Comparison of ENCODE assay signal across 26 cellular contexts in the genomic region with DNA sequence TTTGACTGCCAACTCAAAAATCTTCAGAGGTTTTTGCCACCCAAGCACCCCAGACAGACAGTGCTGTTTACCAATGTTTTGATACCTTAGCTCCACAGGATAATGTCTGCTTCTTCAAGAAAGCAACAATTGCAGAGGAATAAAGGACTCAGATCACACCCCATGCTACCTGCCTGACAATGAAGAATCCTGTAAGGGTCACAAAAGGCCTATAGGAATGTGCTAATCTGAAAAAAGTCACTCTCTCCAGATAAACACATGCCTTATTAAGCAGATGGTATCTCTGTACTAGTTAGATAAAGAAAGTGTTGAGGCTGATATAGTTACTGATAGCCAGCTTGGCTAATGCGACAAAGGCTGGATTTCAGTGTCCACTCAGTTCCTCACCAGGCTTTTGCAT.
"Had no signal": no experiment of that assay in that cellular context is flagged by ENCODE, and none has a peak within 500 bp of the region (broad histone marks: within the 10 kb centered on the region; RNA-seq: fewer than 3 reads in every experiment).

No MANE protein-coding gene starts in this region.

- H3K27me3 ChIP-seq: gastrocnemius medialis, ovary, sigmoid colon, stomach, thyroid gland, vagina had no signal

- H3K27ac ChIP-seq: coronary artery, gastrocnemius medialis, lower lobe of right lung, ovary, psoas muscle, sigmoid colon, stomach, thyroid gland, vagina had no signal

- H3K27ac Mint-ChIP-seq: effector memory CD8-positive, alpha-beta T cell; immature natural killer cell; natural killer cell treated with Interleukin-12 subunit alpha and Interleukin-12 subunit beta and Interleukin-15 and Interleukin-18, amount 100 ng/mL, for 72 hours; stimulated activated effector memory CD8-positive, alpha-beta T cell treated with anti-CD3 and anti-CD28 coated beads, Interleukin-12 subunit alpha, Interleukin-12 subunit beta, amount 100 ng/mL, for 72 hours had no signal

- H3K27me3 Mint-ChIP-seq: effector memory CD8-positive, alpha-beta T cell; natural killer cell treated with Interleukin-12 subunit alpha and Interleukin-12 subunit beta and Interleukin-15 and Interleukin-18, amount 100 ng/mL, for 72 hours had no signal

- FAIRE-seq: keratinocyte had no signal

- DNase-seq: effector memory CD8-positive, alpha-beta T cell; foreskin fibroblast; gastrocnemius medialis; head of caudate nucleus; immature natural killer cell; left ventricle myocardium superior; lower lobe of right lung; nucleus accumbens; ovary; posterior cingulate gyrus; psoas muscle; right cardiac atrium; sigmoid colon; stimulated activated CD4-positive, alpha-beta T cell treated with anti-CD3 and anti-CD28 coated beads, Interleukin-2, amount 100 ng/mL, for 24 hours; stimulated activated CD4-positive, alpha-beta T cell treated with anti-CD3 and anti-CD28 coated beads, Interleukin-4, amount 100 ng/mL, for 24 hours; stimulated activated naive CD4-positive, alpha-beta T cell treated with Interleukin-2 at 50 U/mL for 16 hours; stomach; thyroid gland; trophoblast cell had no signal

- H3K4me3 ChIP-seq: coronary artery, gastrocnemius medialis, lower lobe of right lung, ovary, psoas muscle, sigmoid colon, stomach, thyroid gland, vagina had no signal

- H3K9me3 ChIP-seq: gastrocnemius medialis, ovary, psoas muscle, sigmoid colon, thyroid gland, vagina had no signal

- H3K4me1 Mint-ChIP-seq: immature natural killer cell; neural crest cell; stimulated activated effector memory CD8-positive, alpha-beta T cell treated with anti-CD3 and anti-CD28 coated beads, Interleukin-12 subunit alpha, Interleukin-12 subunit beta, amount 100 ng/mL, for 72 hours had no signal

- H3K36me3 Mint-ChIP-seq: immature natural killer cell; natural killer cell treated with Interleukin-12 subunit alpha and Interleukin-12 subunit beta and Interleukin-15 and Interleukin-18, amount 100 ng/mL, for 72 hours; stimulated activated effector memory CD8-positive, alpha-beta T cell treated with anti-CD3 and anti-CD28 coated beads, Interleukin-12 subunit alpha, Interleukin-12 subunit beta, amount 100 ng/mL, for 72 hours had no signal

- H3K4me3 Mint-ChIP-seq: effector memory CD8-positive, alpha-beta T cell; immature natural killer cell; natural killer cell treated with Interleukin-12 subunit alpha and Interleukin-12 subunit beta and Interleukin-15 and Interleukin-18, amount 100 ng/mL, for 72 hours; neural crest cell; stimulated activated effector memory CD8-positive, alpha-beta T cell treated with anti-CD3 and anti-CD28 coated beads, Interleukin-12 subunit alpha, Interleukin-12 subunit beta, amount 100 ng/mL, for 72 hours had no signal

- ATAC-seq: effector memory CD8-positive, alpha-beta T cell; esophagus mucosa; gastrocnemius medialis; left ventricle myocardium superior; lower lobe of right lung; natural killer cell treated with Interleukin-12 subunit alpha and Interleukin-12 subunit beta and Interleukin-15 and Interleukin-18, amount 100 ng/mL, for 72 hours; psoas muscle; right cardiac atrium; stimulated activated effector memory CD8-positive, alpha-beta T cell treated with anti-CD3 and anti-CD28 coated beads, Interleukin-12 subunit alpha, Interleukin-12 subunit beta, amount 100 ng/mL, for 72 hours had no signal

- H3K36me3 ChIP-seq: gastrocnemius medialis, lower lobe of right lung, ovary, sigmoid colon, stomach, thyroid gland, vagina had no signal

- H3K4me1 ChIP-seq: gastrocnemius medialis, lower lobe of right lung, psoas muscle, sigmoid colon, stomach, thyroid gland, vagina had no signal
